8 cellular contexts compared by ENCODE assay signal in the genomic region with DNA sequence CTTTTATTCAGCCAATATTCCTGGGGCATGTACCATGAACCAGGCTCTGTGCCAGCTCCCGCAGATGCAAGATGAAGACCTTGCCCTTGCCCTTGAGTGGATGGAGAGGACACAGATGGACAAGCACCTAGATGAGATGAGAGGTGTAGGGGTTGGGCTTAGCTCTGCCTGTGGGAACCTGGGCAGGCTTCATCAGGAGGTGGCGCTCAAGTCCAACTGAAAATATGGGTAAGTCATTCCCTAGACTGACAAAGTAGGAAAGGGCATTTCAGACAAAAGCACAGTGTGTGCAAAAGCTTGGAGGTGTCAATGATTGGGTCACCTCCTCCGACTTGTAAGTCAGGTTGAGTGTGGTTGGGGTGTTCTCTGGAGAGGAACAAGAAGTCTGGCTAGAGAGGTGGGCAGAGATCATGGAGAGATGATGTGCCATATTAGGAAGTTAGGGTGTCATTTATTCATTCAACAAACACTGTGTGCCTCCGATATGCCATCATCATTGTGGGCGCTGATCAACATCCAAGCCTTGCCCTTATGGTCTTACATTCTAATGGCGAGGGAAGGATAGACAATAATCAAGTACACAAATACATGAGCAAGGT.
DNase-seq lines count a peak whose midpoint lies in the region; ATAC-seq and TF ChIP-seq lines count a peak whose summit lies in the region.

No MANE protein-coding gene starts in this region.

- H3K4me1 ChIP-seq in PC-9 (replicated peaks; ENCODE audit: insufficient read depth) (no peaks in the 10 kb centered on the region), lower lobe of right lung (peaks cover 13% of the 10 kb centered on the region)

- H3K9me2 ChIP-seq in PC-9 (ENCODE audit: insufficient read depth): no peaks in the 10 kb centered on the region

- no peak overlapping the region for H2AFZ ChIP-seq in PC-9

- H3K9me3 ChIP-seq in PC-9 (ENCODE audit: insufficient read depth, low read depth) (no peaks in the 10 kb centered on the region), lower lobe of right lung (no peaks in the 10 kb centered on the region)

- no peaks in the 10 kb centered on the region for H3K79me2 ChIP-seq in PC-9 (ENCODE audit: low read depth)

- TF ChIP-seq CTCF in PC-9 (conservative IDR thresholded peaks at IDR 0.05) (peak; percentile 65), lower lobe of right lung (IDR thresholded peaks at IDR 0.05) (peak; percentile 62)

- H3K27me3 ChIP-seq in PC-9 (ENCODE audit: insufficient read depth, low read depth) (no peaks in the 10 kb centered on the region), lower lobe of right lung (ENCODE audit: low read depth) (no peaks in the 10 kb centered on the region)

- peak; percentile 68 for DNase-seq in DMS 273 (lab: John Stamatoyannopoulos, UW; ENCODE audit: unreplicated experiment)
- no peak for DNase-seq in DMS 273 treated with DMSO at 0.1 percent for 48 hours (lab: John Stamatoyannopoulos, UW)
- DNase-seq in LHCN-M2 (ENCODE audit: low read depth): peak; percentile 44
- peak in 1 of 2 experiments; percentile 64 for DNase-seq in PC-9
- peak; percentile 62 to 79 for DNase-seq in dermis microvascular lymphatic vessel endothelial cell (ENCODE audit: low read depth in 2 of 2)
- peak; percentile 63 for DNase-seq in lower lobe of right lung
- no peak for DNase-seq in effector CD4-positive, alpha-beta T cell

- intact Hi-C loops in PC-9 (cut with micrococcal nuclease; ENCODE audit: unreplicated experiment) (loop anchor here (1.0 to 10.0 kb wide), 4 partner anchors 327 to 1573 kb away; no protein-coding TSS in a partner anchor), lower lobe of right lung (cut with DNase I) (loop anchor here (10.0 kb wide), 3 partner anchors 123 to 323 kb away; a partner anchor contains a TSS)

- no TSS peak for BruUV-seq in PC-9 (replicated peaks; lab: Mats Ljungman, UMichigan)

- no peak overlapping the region for H3K4me3 ChIP-seq in PC-9
- H3K4me3 ChIP-seq in lower lobe of right lung: no peak overlapping the region

- H3K27ac ChIP-seq in PC-9: no peak overlapping the region
- H3K27ac ChIP-seq in lower lobe of right lung: no peak overlapping the region

- ATAC-seq in lower lobe of right lung (peak; percentile 82 to 85), HG02981 (IDR thresholded peaks at IDR 0.05; ENCODE audit: unreplicated experiment) (no peak)

- POLR2A ChIA-PET in PC-9 (lab: Charles Lee; ENCODE audit: unreplicated experiment): interaction anchor here (0.7 kb wide), 1 partner anchor 10 kb away, joined by 3 read pairs; no protein-coding TSS in a partner anchor

- CTCF ChIA-PET in PC-9 (lab: Charles Lee): interaction anchor here (0.6 to 1.4 kb wide), 4 partner anchors 42 to 507 kb away, joined by 3 to 9 read pairs (median 4); no protein-coding TSS in a partner anchor

- H3K4me2 ChIP-seq in PC-9: no peak overlapping the region

- no peaks in the 10 kb centered on the region for H3F3A ChIP-seq in PC-9 (ENCODE audit: insufficient read depth, low read depth)

- H4K20me1 ChIP-seq in PC-9 (ENCODE audit: insufficient read depth): no peaks in the 10 kb centered on the region

- H3K36me3 ChIP-seq in PC-9 (ENCODE audit: low read depth) (no peaks in the 10 kb centered on the region), lower lobe of right lung (no peaks in the 10 kb centered on the region)

Comparison
In these comparisons a context has a peak if more than half of its experiments do, and no peak if none do; other contexts are left out.
1. DNase-seq: peak in DMS 273 (single experiment), LHCN-M2 (single experiment), dermis microvascular lymphatic vessel endothelial cell (2 of 2) and lower lobe of right lung (single experiment); none in DMS 273 treated with DMSO at 0.1 percent for 48 hours (single experiment) and effector CD4-positive, alpha-beta T cell (single experiment).